Comparison of ENCODE assay signal across 17 cellular contexts in genomic region chr1:22030473-22030872, GRCh38. TPM values are rescaled to one million over a fixed set of nuclear protein-coding genes. Genes with fewer than 3 reads are reported as not detected.
"Had no signal": no experiment of that assay in that cellular context is flagged by ENCODE, and none has a peak within 500 bp of the region (broad histone marks: within the 10 kb centered on the region; RNA-seq: fewer than 3 reads in every experiment).

No MANE protein-coding gene starts in this region.

- H3K9me3 ChIP-seq: right lobe of liver, SK-N-SH had no signal

- H3K9me3 Mint-ChIP-seq: activated naive CD4-positive, alpha-beta T cell treated with anti-CD3 and anti-CD28 coated beads, Interleukin-2, amount 50 U/mL, for 24 hours; activated T-helper 2 cell treated with anti-CD3 and anti-CD28 coated beads, Interferon-gamma antibody, Interleukin-2, Interleukin-4, amounts not matched to agents 10 μg/mL and 5 μg/mL and 100 μg/mL, durations not matched to agents 14 hours and 24 hours and 36 hours; brain had no signal

- H3K27ac ChIP-seq: right lobe of liver had no signal

- H3K27me3 ChIP-seq: right lobe of liver had no signal

- H3K27me3 Mint-ChIP-seq: activated naive CD4-positive, alpha-beta T cell treated with anti-CD3 and anti-CD28 coated beads, Interleukin-2, amount 50 U/mL, for 24 hours; progenitor cell of endocrine pancreas had no signal

- H3K36me3 Mint-ChIP-seq: brain had no signal

- H3K4me3 ChIP-seq: right lobe of liver had no signal

- DNase-seq: activated CD4-positive, alpha-beta T cell treated with anti-CD3 and anti-CD28 coated beads for 4 hours; amygdala; dermis blood vessel endothelial cell; kidney; nucleus accumbens; right lobe of liver; SK-N-SH; stimulated activated naive CD4-positive, alpha-beta T cell had no signal

RNA-seq across cellular contexts. Expression of gene CELA3A, which starts 29.0 kb away (rescaled TPM):
- total RNA-seq: activated T-helper 2 cell treated with anti-CD3 and anti-CD28 coated beads, Interferon-gamma antibody, Interleukin-2, Interleukin-4, amounts not matched to agents 10 μg/mL and 5 μg/mL and 100 μg/mL, durations not matched to agents 14 hours and 24 hours and 36 hours; dermis blood vessel endothelial cell; epithelial cell of proximal tubule; kidney; T-helper 2 cell treated with Interferon-gamma antibody and Interleukin-4, amounts not matched to agents 100 ng/mL and 5 ng/mL, for 36 hours; ureter had no signal
- polyA plus RNA-seq: SK-N-SH had no signal

RNA-seq across cellular contexts. Expression of gene CELA3B, which starts 53.7 kb away (rescaled TPM):
- total RNA-seq: activated T-helper 2 cell treated with anti-CD3 and anti-CD28 coated beads, Interferon-gamma antibody, Interleukin-2, Interleukin-4, amounts not matched to agents 10 μg/mL and 5 μg/mL and 100 μg/mL, durations not matched to agents 14 hours and 24 hours and 36 hours; dermis blood vessel endothelial cell; epithelial cell of proximal tubule; kidney; liver; myocyte; progenitor cell of endocrine pancreas; right lobe of liver; T-helper 2 cell treated with Interferon-gamma antibody and Interleukin-4, amounts not matched to agents 100 ng/mL and 5 ng/mL, for 36 hours; ureter had no signal
- polyA plus RNA-seq: liver, SK-N-SH had no signal
